Comparison of ENCODE assay signal across 8 cellular contexts in genomic region chr16:81004646-81005353, GRCh38. TPM values are rescaled to one million over a fixed set of nuclear protein-coding genes. Genes with fewer than 3 reads are reported as not detected.
DNase-seq lines count a peak whose midpoint lies in the region; ATAC-seq and TF ChIP-seq lines count a peak whose summit lies in the region.

No MANE protein-coding gene starts in this region.

- H3K4me1 ChIP-seq in HUES6 (ENCODE audit: control insufficient read depth, insufficient read depth, low read length) (peaks cover 3% of the 10 kb centered on the region; the same call in 1 of the 2 replicates), RWPE2 (ENCODE audit: insufficient read depth, poor library complexity, severe bottlenecking) (peaks cover 15% of the 10 kb centered on the region), mononuclear cell (ENCODE audit: insufficient read depth, low read length) (peaks cover 37% of the 10 kb centered on the region)

- peaks cover 6% of the 10 kb centered on the region; the same call in 1 of the 2 replicates for H3K36me3 ChIP-seq in HUES6 (ENCODE audit: control insufficient read depth, insufficient read depth, low read length)
- H3K36me3 ChIP-seq in RWPE2 (ENCODE audit: low read depth): peaks cover 15% of the 10 kb centered on the region

- no peak for ATAC-seq in RWPE2 (ENCODE audit: low read depth)
- ATAC-seq in GM21737 (IDR thresholded peaks at IDR 0.05; ENCODE audit: unreplicated experiment): no peak
- no peak for ATAC-seq in HG03460 (IDR thresholded peaks at IDR 0.05; ENCODE audit: unreplicated experiment)

- H3K9ac ChIP-seq in HUES6 (ENCODE audit: low read length): peak overlapping the region; percentile 45

- H3K9me3 ChIP-seq in HUES6 (ENCODE audit: control insufficient read depth, insufficient read depth, low read depth, low read length) (no peaks in the 10 kb centered on the region), RWPE2 (ENCODE audit: severe bottlenecking) (no peaks in the 10 kb centered on the region), mononuclear cell (ENCODE audit: low read depth, low read length) (no peaks in the 10 kb centered on the region)

- H3K27ac ChIP-seq in HUES6 (ENCODE audit: low read depth, low read length) (no peak overlapping the region), RWPE2 (ENCODE audit: poor library complexity, severe bottlenecking) (no peak overlapping the region)

- TF ChIP-seq CTCF in RWPE2 (IDR thresholded peaks at IDR 0.05; ENCODE audit: poor library complexity, severe bottlenecking) (peak; percentile 88), choroid plexus epithelial cell (conservative IDR thresholded peaks at IDR 0.05; ENCODE audit: low read depth, low read length) (peak; percentile 58)

- H3K27me3 ChIP-seq in HUES6 (ENCODE audit: control insufficient read depth, insufficient read depth, low read length) (no peaks in the 10 kb centered on the region), RWPE2 (ENCODE audit: insufficient read depth, poor library complexity, severe bottlenecking) (no peaks in the 10 kb centered on the region), mononuclear cell (ENCODE audit: insufficient read depth, low read length) (no peaks in the 10 kb centered on the region)

- H3K4me3 ChIP-seq in HUES6 (ENCODE audit: low read depth, low read length): peak overlapping the region; percentile 92
- H3K4me3 ChIP-seq in RWPE2 (ENCODE audit: severe bottlenecking): peak overlapping the region; percentile 12
- peak overlapping the region; percentile 37 for H3K4me3 ChIP-seq in choroid plexus epithelial cell (ENCODE audit: low read depth, low read length)
- H3K4me3 ChIP-seq in mononuclear cell (ENCODE audit: low read length): peak overlapping the region; percentile 48

- DNase-seq in NCI-H1417 (lab: John Stamatoyannopoulos, UW): peak; percentile 23 to 69 (median 59)
- no peak for DNase-seq in NCI-H1417 treated with DMSO at 0.1 percent for 48 hours (lab: John Stamatoyannopoulos, UW)
- no peak for DNase-seq in RWPE2 (ENCODE audit: low spot score)
- DNase-seq in choroid plexus epithelial cell (ENCODE audit: low read depth): peak; percentile 80

RNA-seq across cellular contexts. Expression of gene CMC2, which starts 1.9 kb away (rescaled TPM):
- total RNA-seq in mononuclear cell: 26.8 TPM

RNA-seq across cellular contexts. Expression of gene CENPN, which starts 2.2 kb away (rescaled TPM):
- 8.6 TPM for total RNA-seq in mononuclear cell

RNA-seq across cellular contexts. Expression of gene ATMIN, which starts 30.8 kb away (rescaled TPM):
- 42.5 TPM for total RNA-seq in mononuclear cell

Comparison
In these comparisons a context has a peak if more than half of its experiments do, and no peak if none do; other contexts are left out.
1. DNase-seq: peak in NCI-H1417 (3 of 3) and choroid plexus epithelial cell (single experiment); none in NCI-H1417 treated with DMSO at 0.1 percent for 48 hours (single experiment) and RWPE2 (single experiment).
2. H3K4me3 ChIP-seq: peak in every context shown above with its lines; median percentile 92 in HUES6; 48 in mononuclear cell; 37 in choroid plexus epithelial cell; 12 in RWPE2.